24 cellular contexts compared by ENCODE assay signal in genomic region chr22:44195189-44195871, GRCh38. TPM values are rescaled to one million over a fixed set of nuclear protein-coding genes. Genes with fewer than 3 reads are reported as not detected.
DNase-seq lines count a peak whose midpoint lies in the region; ATAC-seq, FAIRE-seq and TF ChIP-seq lines count a peak whose summit lies in the region.
"Had no signal": no experiment of that assay in that cellular context is flagged by ENCODE, and none has a peak within 500 bp of the region (broad histone marks: within the 10 kb centered on the region; RNA-seq: fewer than 3 reads in every experiment).

No MANE protein-coding gene starts in this region.

- H3K4me3 Mint-ChIP-seq in stimulated activated naive B cell treated with anti-CD40 and anti-IgM and Interleukin-4, amounts not matched to agents 10 μg/mL and 1 μg/mL and 100 μg/mL, for 72 hours = no peak overlapping the region
- H3K4me3 Mint-ChIP-seq: activated CD4-positive, alpha-beta memory T cell treated with anti-CD3 and anti-CD28 coated beads, Interleukin-2, amount 10 ng/mL, durations not matched to agents 7 days and 5 days; natural killer cell had no signal

- peaks cover 52 to 65% of the 10 kb centered on the region in 2 donors for H3K4me1 Mint-ChIP-seq in stimulated activated naive B cell treated with anti-CD40 and anti-IgM and Interleukin-4, amounts not matched to agents 10 μg/mL and 1 μg/mL and 100 μg/mL, for 72 hours

- no peak for TF ChIP-seq EP300 in GM12878 (IDR thresholded peaks at IDR 0.05; ENCODE audit: borderline replicate concordance in 1 of 2, control insufficient read depth in 1 of 2, low read depth in 2 of 2, low read length in 2 of 2)

- H3K9me3 Mint-ChIP-seq in stimulated activated naive B cell treated with anti-CD40 and anti-IgM and Interleukin-4, amounts not matched to agents 10 μg/mL and 1 μg/mL and 100 μg/mL, for 72 hours = peaks cover 2 to 4% of the 10 kb centered on the region in 2 donors
- H3K9me3 Mint-ChIP-seq: activated CD4-positive, alpha-beta memory T cell treated with anti-CD3 and anti-CD28 coated beads, Interleukin-2, amount 10 ng/mL, durations not matched to agents 7 days and 5 days; natural killer cell had no signal

- TF ChIP-seq CTCF in right atrium auricular region (IDR thresholded peaks at IDR 0.05) (no peak), HEK293 (tag by site-specific recombination; IDR thresholded peaks at IDR 0.05) (no peak), GM12878 (IDR thresholded peaks at IDR 0.05 in 2 of 3, conservative IDR thresholded peaks at IDR 0.05 in 1 of 3; ENCODE audit: control insufficient read depth in 2 of 3, extremely low read depth in 1 of 3, insufficient read depth in 1 of 3, low read depth in 3 of 3, low read length in 3 of 3) (no peak)

- no peak for TF ChIP-seq POLR2A in GM12878 (IDR thresholded peaks at IDR 0.05; ENCODE audit: low read depth, low read length)

- H3K36me3 Mint-ChIP-seq in stimulated activated naive B cell treated with anti-CD40 and anti-IgM and Interleukin-4, amounts not matched to agents 10 μg/mL and 1 μg/mL and 100 μg/mL, for 72 hours = peaks cover 34 to 60% of the 10 kb centered on the region in 2 donors

- H3K27me3 Mint-ChIP-seq in stimulated activated naive B cell treated with anti-CD40 and anti-IgM and Interleukin-4, amounts not matched to agents 10 μg/mL and 1 μg/mL and 100 μg/mL, for 72 hours = no peaks in the 10 kb centered on the region
- H3K27me3 Mint-ChIP-seq: activated CD4-positive, alpha-beta memory T cell treated with anti-CD3 and anti-CD28 coated beads, Interleukin-2, amount 10 ng/mL, durations not matched to agents 7 days and 5 days had no signal

- H2AFZ ChIP-seq in GM12878 (ENCODE audit: control insufficient read depth, low read depth, low read length) = no peak overlapping the region

- DNase-seq in Right ventricle myocardium inferior (ENCODE audit: missing footprints) (peak; percentile 32), right atrium auricular region (ENCODE audit: low spot score) (no peak), GM12878 (ENCODE audit: low read depth, low spot score) (no peak), nucleus accumbens (lab: John Stamatoyannopoulos, UW) (no peak), NCI-H446 treated with DMSO at 0.1 percent for 48 hours (lab: John Stamatoyannopoulos, UW) (no peak)
- DNase-seq in stimulated activated naive B cell treated with anti-CD40 and anti-IgM and Interleukin-4, amounts not matched to agents 10 μg/mL and 1 μg/mL and 100 μg/mL, for 72 hours = no peak
- DNase-seq: activated CD4-positive, alpha-beta memory T cell treated with anti-CD3 and anti-CD28 coated beads, Interleukin-2, amount 10 ng/mL, durations not matched to agents 7 days and 5 days; activated CD4-positive, alpha-beta T cell treated with anti-CD3 and anti-CD28 coated beads for 1 hour; colonic mucosa; effector CD8-positive, alpha-beta T cell; Karpas-422; lower lobe of right lung; natural killer cell; NCI-H1417 treated with DMSO at 0.1 percent for 48 hours; NCI-H510A treated with DMSO at 0.1 percent for 48 hours; stimulated activated naive CD8-positive, alpha-beta T cell treated with anti-CD3 and anti-CD28 coated beads, Interleukin-15, Interleukin-2, amounts not matched to agents 100 U/mL and 50 U/mL, for 24 hours; testis had no signal

- no TSS peak for BruUV-seq in GM12878 (replicated peaks; lab: Mats Ljungman, UMichigan)

- H3K79me2 ChIP-seq in GM12878 (ENCODE audit: control insufficient read depth, insufficient read depth, low read length) = no peaks in the 10 kb centered on the region

- H4K20me1 ChIP-seq in GM12878 (ENCODE audit: control insufficient read depth, insufficient read depth) = no peaks in the 10 kb centered on the region

- H3K27ac Mint-ChIP-seq in stimulated activated naive B cell treated with anti-CD40 and anti-IgM and Interleukin-4, amounts not matched to agents 10 μg/mL and 1 μg/mL and 100 μg/mL, for 72 hours = peak overlapping the region; percentile 28
- H3K27ac Mint-ChIP-seq: activated CD4-positive, alpha-beta memory T cell treated with anti-CD3 and anti-CD28 coated beads, Interleukin-2, amount 10 ng/mL, durations not matched to agents 7 days and 5 days had no signal

- no peak for TF ChIP-seq RAD21 in GM12878 (IDR thresholded peaks at IDR 0.05; ENCODE audit: insufficient read depth, low read depth, low read length)

- intact Hi-C loops in Right ventricle myocardium inferior (cut with DNase I) (no loop called here), GM12878 (cut with micrococcal nuclease; ENCODE audit: unreplicated experiment) (no loop called here)

- H3K27ac ChIP-seq in right atrium auricular region (no peak overlapping the region), HEK293 (ENCODE audit: extremely low read depth, low read depth, low read length) (no peak overlapping the region), GM12878 (ENCODE audit: control insufficient read depth, insufficient read depth) (no peak overlapping the region)
- H3K27ac ChIP-seq: C4-2B, colonic mucosa, gastroesophageal sphincter, lower lobe of right lung, Peyer's patch, testis had no signal

- in situ Hi-C loops in GM12878 (cut with MboI) = no loop called here

- RAD21 ChIA-PET in GM12878 (lab: Charles Lee; ENCODE audit: unreplicated experiment) = interaction anchor here (1.0 to 1.5 kb wide), 2 partner anchors 14 to 23 kb away, joined by 3 to 9 read pairs; partner anchors contain the start of gene PARVG

- CTCF ChIA-PET in HEK293 (lab: Yijun Ruan, JAX) (interaction anchor here (0.5 kb wide), 1 partner anchor 1669 kb away, joined by 3 read pairs; no protein-coding TSS in a partner anchor), GM12878 (lab: Yijun Ruan, JAX) (interaction anchor here (0.8 to 1.1 kb wide), 3 partner anchors 14 to 202 kb away, joined by 3 to 4 read pairs (median 3); no protein-coding TSS in a partner anchor)

- POLR2A ChIA-PET in HEK293 (lab: Yijun Ruan, JAX) = no interaction called here
- POLR2A ChIA-PET in GM12878 (lab: Charles Lee) = interaction anchor here (0.7 to 1.6 kb wide), 4 partner anchors 12 to 109 kb away, joined by 3 read pairs; partner anchors contain the start of gene PARVG

- no peak for ATAC-seq in Right ventricle myocardium inferior
- peak; percentile 45 for ATAC-seq in GM12878
- ATAC-seq in stimulated activated naive B cell treated with anti-CD40 and anti-IgM and Interleukin-4, amounts not matched to agents 10 μg/mL and 1 μg/mL and 100 μg/mL, for 72 hours (replicated peaks) = peak; percentile 45 to 53
- ATAC-seq in HG03342 (IDR thresholded peaks at IDR 0.05; ENCODE audit: unreplicated experiment) = no peak
- ATAC-seq: gastroesophageal sphincter; HCT116; lower lobe of right lung; mucosa of descending colon; natural killer cell; stimulated activated naive CD8-positive, alpha-beta T cell treated with anti-CD3 and anti-CD28 coated beads, Interleukin-15, Interleukin-2, amounts not matched to agents 100 U/mL and 50 U/mL, for 24 hours had no signal

- no peak overlapping the region for H3K9ac ChIP-seq in GM12878 (ENCODE audit: control insufficient read depth, insufficient read depth, low read length)

- no peaks in the 10 kb centered on the region for H3K9me3 ChIP-seq in right atrium auricular region
- no peaks in the 10 kb centered on the region for H3K9me3 ChIP-seq in HEK293 (ENCODE audit: control insufficient read depth, insufficient read depth, low read depth, low read length)
- H3K9me3 ChIP-seq in GM12878 (replicated peaks; ENCODE audit: control insufficient read depth, insufficient read depth, low read length) = no peaks in the 10 kb centered on the region
- H3K9me3 ChIP-seq: colonic mucosa, gastroesophageal sphincter, lower lobe of right lung, mucosa of descending colon, Peyer's patch, testis had no signal

- SMC1A ChIA-PET in GM12878 (lab: Charles Lee; ENCODE audit: uncharacterized antibody, unreplicated experiment) = no interaction called here

- no peaks in the 10 kb centered on the region for H3K27me3 ChIP-seq in right atrium auricular region
- H3K27me3 ChIP-seq in GM12878 (replicated peaks in 1 of 2; ENCODE audit: control insufficient read depth in 2 of 2, insufficient read depth in 2 of 2, low read length in 1 of 2) = no peaks in the 10 kb centered on the region
- H3K27me3 ChIP-seq: colonic mucosa, Peyer's patch, testis had no signal

- no peaks in the 10 kb centered on the region for H3K4me1 ChIP-seq in right atrium auricular region
- H3K4me1 ChIP-seq in HEK293 (ENCODE audit: control insufficient read depth, insufficient read depth, low read length) = no peaks in the 10 kb centered on the region
- H3K4me1 ChIP-seq in GM12878 (ENCODE audit: control insufficient read depth, insufficient read depth, low read length) = peaks cover 40% of the 10 kb centered on the region
- H3K4me1 ChIP-seq: colonic mucosa, lower lobe of right lung, testis had no signal

- 27% methylated on average over 5 of the region's 5 CpGs for WGBS in GM12878 (ENCODE audit: insufficient coverage, insufficient replicate concordance, low lambda C conversion rate, missing lambda C conversion rate)

- H3K36me3 ChIP-seq in right atrium auricular region = no peaks in the 10 kb centered on the region
- H3K36me3 ChIP-seq in HEK293 (ENCODE audit: control insufficient read depth in 2 of 2, insufficient read depth in 1 of 2, low read length in 2 of 2) = no peaks in the 10 kb centered on the region
- H3K36me3 ChIP-seq in GM12878 (ENCODE audit: control insufficient read depth in 2 of 2, insufficient read depth in 2 of 2, low read length in 1 of 2) = 0 out of 4 replicates have a peak, but pooled peaks cover 0 to 2% of the 10 kb centered on the region in 2 experiments
- H3K36me3 ChIP-seq: colonic mucosa, gastroesophageal sphincter, Peyer's patch had no signal

- H3K4me2 ChIP-seq in GM12878 (ENCODE audit: control insufficient read depth, insufficient read depth) = 0 out of 2 replicates have a peak overlapping the region, but pooled peaks have one; percentile 25

- peak; percentile 62 for FAIRE-seq in GM12878 (lab: Jason Lieb, UNC)

- H3K4me3 ChIP-seq in right atrium auricular region (no peak overlapping the region), HEK293 (ENCODE audit: low read depth, low read length) (no peak overlapping the region), GM12878 (no peak overlapping the region)
- H3K4me3 ChIP-seq: colonic mucosa, gastroesophageal sphincter, lower lobe of right lung, mucosa of descending colon, Peyer's patch, testis had no signal

RNA-seq across cellular contexts. Expression of gene PARVG, which starts 14.6 kb away (rescaled TPM):
- total RNA-seq in Right ventricle myocardium inferior (3.1 TPM), right atrium auricular region (1 to 10 TPM; 2.1 to 7.2 TPM), GM12878 (2014; rRNA removed) (71.9 and 78.3 TPM in 2 replicates), GM12878 (2014; rRNA removed; fragmentation: Illumina TruSeq; extraction: Trizol) (42.7 and 43.6 TPM in 2 replicates), GM12878 (2021) (91.3 and 95.7 TPM in 2 replicates)
- total RNA-seq in GM12878 (2013; cell fraction: nucleolus; rRNA removed) = 203 and 223 TPM in 2 replicates
- polyA plus RNA-seq in GM12878 (2011; ENCODE audit: low read depth) = 40.8 TPM
- polyA plus RNA-seq in GM12878 (2011; rRNA removed) (19.4 and 30.9 TPM in 2 replicates), GM12878 (2014; fragmentation: Illumina TruSeq; extraction: Trizol) (28.1 and 72.5 TPM in 2 replicates), GM12878 (2014; fragmentation: Nextera tagmentation; extraction: Ambion mirVana) (10 to 100 TPM in 1 of 2 experiments, 1 to 10 TPM in 1; 6.3 to 11.7 TPM), GM12878 (2014; rRNA removed) (123 and 135 TPM in 2 replicates), GM12878 (2016; fragmentation: Nextera tagmentation; extraction: Ambion mirVana) (10 to 100 TPM; 72.0 to 81.2 TPM)
- 31.6 and 40.7 TPM in 2 replicates for polyA plus RNA-seq in GM12878 (2011; cell fraction: cytosol; rRNA removed)
- 149 and 198 TPM in 2 replicates for polyA plus RNA-seq in GM12878 (2011; cell fraction: nucleus; rRNA removed)
- polyA plus RNA-seq in GM12878 (2012) = 62.9 and 70.4 TPM in 2 replicates
- polyA minus RNA-seq in GM12878 (2011; rRNA and poly(A)+ RNA removed) = 31.7 and 36.9 TPM in 2 replicates
- 3.2 and 4.6 TPM in 2 replicates for polyA minus RNA-seq in GM12878 (2011; cell fraction: cytosol; rRNA and poly(A)+ RNA removed)
- 38.0 and 51.1 TPM in 2 replicates for polyA minus RNA-seq in GM12878 (2011; cell fraction: nucleus; rRNA and poly(A)+ RNA removed)

Comparison
In these comparisons a context has a peak if more than half of its experiments do, and no peak if none do; other contexts are left out.
1. ATAC-seq: peak in GM12878 (single experiment) and stimulated activated naive B cell treated with anti-CD40 and anti-IgM and Interleukin-4, amounts not matched to agents 10 μg/mL and 1 μg/mL and 100 μg/mL, for 72 hours (2 of 2); none in Right ventricle myocardium inferior (single experiment) and HG03342 (single experiment).
2. RNA of gene PARVG, which starts 14.6 kb away (total RNA-seq): 42.7 to 223 TPM in GM12878; 2.1 to 7.2 TPM in right atrium auricular region and 3.1 TPM in Right ventricle myocardium inferior (single experiment); every median in the first group is over 4 times any median in the second.